Comparison of ENCODE assay signal across 9 cellular contexts in the genomic region with DNA sequence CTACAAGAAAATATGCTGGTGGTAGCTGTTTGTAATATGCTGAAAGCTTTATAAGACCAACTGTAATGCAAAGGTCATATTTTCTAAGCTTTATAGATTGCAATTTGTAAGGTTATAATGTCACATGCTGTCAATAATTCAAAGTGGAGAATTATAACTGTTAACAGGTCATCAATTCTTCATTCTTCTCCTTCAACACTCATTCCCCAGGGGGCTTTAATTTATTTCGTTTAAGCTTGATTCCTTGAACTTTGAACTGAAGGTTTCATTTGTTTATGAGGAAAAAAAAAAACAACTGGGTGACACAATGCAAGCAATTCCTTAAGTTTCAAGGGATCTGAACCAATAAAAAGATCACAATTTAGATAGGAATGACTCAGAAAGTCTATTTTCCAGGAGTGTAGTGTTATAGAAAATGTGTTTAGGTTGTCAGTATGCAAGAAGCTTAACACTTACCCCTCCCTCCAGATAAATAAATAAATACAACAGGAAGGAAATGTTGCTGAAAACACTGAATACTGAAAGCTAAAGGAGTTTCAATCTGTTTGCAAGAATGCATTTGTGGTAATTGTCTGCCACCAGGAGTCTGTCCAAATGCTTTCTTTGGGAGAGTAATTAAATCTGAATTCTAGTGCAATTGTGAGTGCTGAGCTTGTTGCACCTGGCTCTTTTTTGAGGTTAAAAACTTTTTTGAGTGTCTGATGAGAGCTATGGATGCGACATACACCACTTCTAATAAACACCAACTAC.
DNase-seq lines count a peak whose midpoint lies in the region; ATAC-seq and TF ChIP-seq lines count a peak whose summit lies in the region.
"Had no signal": no experiment of that assay in that cellular context is flagged by ENCODE, and none has a peak within 500 bp of the region (broad histone marks: within the 10 kb centered on the region; RNA-seq: fewer than 3 reads in every experiment).

No MANE protein-coding gene starts in this region.

- no peak overlapping the region for H3K4me3 Mint-ChIP-seq in activated T-cell treated with anti-CD3 and anti-CD28 coated beads, Interleukin-2, amount 50 U/mL, for 72 hours

- no peaks in the 10 kb centered on the region for H3K27me3 Mint-ChIP-seq in activated T-cell treated with anti-CD3 and anti-CD28 coated beads, Interleukin-2, amount 50 U/mL, for 72 hours (ENCODE audit: low read depth)

- 59 to 68% (median 60%) methylated on average over 2 of the region's 2 CpGs for WGBS in spleen, 5 donors

- H3K36me3 Mint-ChIP-seq in activated T-cell treated with anti-CD3 and anti-CD28 coated beads, Interleukin-2, amount 50 U/mL, for 72 hours (ENCODE audit: insufficient read depth in 2 of 2) = peaks cover 0 to 3% of the 10 kb centered on the region in 2 donors

- H3K4me3 ChIP-seq in GM12864 (ENCODE audit: low read depth, low read length) = no peak overlapping the region
- no peak overlapping the region for H3K4me3 ChIP-seq in spleen

- DNase-seq in GM12864 (ENCODE audit: low read depth) = peak; percentile 38
- DNase-seq in NCI-H460 (ENCODE audit: extremely low read depth, low read depth) = peak; percentile 12
- DNase-seq in spleen = no peak
- DNase-seq in mesenteric fat pad (ENCODE audit: low spot score) = no peak
- DNase-seq in activated T-cell treated with anti-CD3 and anti-CD28 coated beads, Interleukin-2, amount 50 U/mL, for 72 hours = no peak
- no peak for DNase-seq in NCI-H1694 (lab: John Stamatoyannopoulos, UW)
- DNase-seq: NCI-H510A had no signal

- no peak overlapping the region for H3K27ac ChIP-seq in spleen

- no peaks in the 10 kb centered on the region for H3K4me1 ChIP-seq in spleen

- ATAC-seq in GM19397 (IDR thresholded peaks at IDR 0.05; ENCODE audit: unreplicated experiment) (peak; percentile 89), HG02840 (IDR thresholded peaks at IDR 0.05; ENCODE audit: low FRiP score, unreplicated experiment) (peak; percentile 88)
- ATAC-seq in activated T-cell treated with anti-CD3 and anti-CD28 coated beads, Interleukin-2, amount 50 U/mL, for 72 hours (replicated peaks in 1 of 2) = no peak

- H3K27me3 ChIP-seq in spleen (replicated peaks in 1 of 7) = no peaks in the 10 kb centered on the region

- intact Hi-C loops in spleen (cut with DNase I; ENCODE audit: low total_unique reads) = no loop called here

- H3K4me1 Mint-ChIP-seq in activated T-cell treated with anti-CD3 and anti-CD28 coated beads, Interleukin-2, amount 50 U/mL, for 72 hours (ENCODE audit: low read depth) = no peaks in the 10 kb centered on the region

- no peaks in the 10 kb centered on the region for H3K36me3 ChIP-seq in spleen

- H3K9me3 Mint-ChIP-seq in activated T-cell treated with anti-CD3 and anti-CD28 coated beads, Interleukin-2, amount 50 U/mL, for 72 hours = no peaks in the 10 kb centered on the region

- TF ChIP-seq POLR2A in spleen (IDR thresholded peaks at IDR 0.05) = no peak

- TF ChIP-seq CTCF in GM12864 (IDR thresholded peaks at IDR 0.05; ENCODE audit: low read depth, low read length, missing control alignments) (peak; percentile 33), spleen (IDR thresholded peaks at IDR 0.05 in 8 of 11, conservative IDR thresholded peaks at IDR 0.05 in 3 of 11) (no peak)

- H3K27ac Mint-ChIP-seq in activated T-cell treated with anti-CD3 and anti-CD28 coated beads, Interleukin-2, amount 50 U/mL, for 72 hours = no peak overlapping the region

- no peaks in the 10 kb centered on the region for H3K9me3 ChIP-seq in spleen

Comparison
In these comparisons a context has a peak if more than half of its experiments do, and no peak if none do; other contexts are left out.
1. DNase-seq: peak in GM12864 (single experiment) and NCI-H460 (single experiment); none in spleen (single experiment), mesenteric fat pad (single experiment), activated T-cell treated with anti-CD3 and anti-CD28 coated beads, Interleukin-2, amount 50 U/mL, for 72 hours (0 of 2) and NCI-H1694 (single experiment).
2. ATAC-seq: peak in GM19397 (single experiment) and HG02840 (single experiment); none in activated T-cell treated with anti-CD3 and anti-CD28 coated beads, Interleukin-2, amount 50 U/mL, for 72 hours (0 of 2).